In genomic region chr16:56588781-56589140, GRCh38 we compare ENCODE assay signal across 10 cellular contexts. TPM values are rescaled to one million over a fixed set of nuclear protein-coding genes. Genes with fewer than 3 reads are reported as not detected.
DNase-seq lines count a peak whose midpoint lies in the region; ATAC-seq and TF ChIP-seq lines count a peak whose summit lies in the region.
"Had no signal": no experiment of that assay in that cellular context is flagged by ENCODE, and none has a peak within 500 bp of the region (broad histone marks: within the 10 kb centered on the region; RNA-seq: fewer than 3 reads in every experiment).

No MANE protein-coding gene starts in this region.

- peaks cover 54% of the 10 kb centered on the region for H3K27me3 Mint-ChIP-seq in activated CD8-positive, alpha-beta memory T cell treated with anti-CD3 and anti-CD28 coated beads, Interleukin-2, amount 10 ng/mL, durations not matched to agents 7 days and 5 days

- CTCF ChIA-PET in activated CD8-positive, alpha-beta memory T cell treated with anti-CD3 and anti-CD28 coated beads, Interleukin-2, amount 10 ng/mL, durations not matched to agents 7 days and 5 days (lab: Charles Lee) = no interaction called here

- TF ChIP-seq POLR2A in body of pancreas (IDR thresholded peaks at IDR 0.05) = no peak
- no peak for TF ChIP-seq POLR2A in suprapubic skin (IDR thresholded peaks at IDR 0.05)

- H3K4me1 Mint-ChIP-seq in activated CD8-positive, alpha-beta memory T cell treated with anti-CD3 and anti-CD28 coated beads, Interleukin-2, amount 10 ng/mL, durations not matched to agents 7 days and 5 days = peaks cover 11% of the 10 kb centered on the region

- H3K4me3 Mint-ChIP-seq in activated CD8-positive, alpha-beta memory T cell treated with anti-CD3 and anti-CD28 coated beads, Interleukin-2, amount 10 ng/mL, durations not matched to agents 7 days and 5 days = peak overlapping the region; percentile 71

- no peak for ATAC-seq in activated CD8-positive, alpha-beta memory T cell treated with anti-CD3 and anti-CD28 coated beads, Interleukin-2, amount 10 ng/mL, durations not matched to agents 7 days and 5 days
- ATAC-seq in body of pancreas (peak; percentile 11), lower lobe of right lung (no peak)

- no peaks in the 10 kb centered on the region for H3K9me3 Mint-ChIP-seq in activated CD8-positive, alpha-beta memory T cell treated with anti-CD3 and anti-CD28 coated beads, Interleukin-2, amount 10 ng/mL, durations not matched to agents 7 days and 5 days (ENCODE audit: low read depth)

- no peak for TF ChIP-seq CTCF in body of pancreas (IDR thresholded peaks at IDR 0.05)
- no peak for TF ChIP-seq CTCF in lower lobe of right lung (IDR thresholded peaks at IDR 0.05)
- no peak for TF ChIP-seq CTCF in suprapubic skin (IDR thresholded peaks at IDR 0.05)

- no peaks in the 10 kb centered on the region for H3K36me3 Mint-ChIP-seq in activated CD8-positive, alpha-beta memory T cell treated with anti-CD3 and anti-CD28 coated beads, Interleukin-2, amount 10 ng/mL, durations not matched to agents 7 days and 5 days

- H3K4me1 ChIP-seq in body of pancreas (peaks cover 11% of the 10 kb centered on the region), lower lobe of right lung (peaks cover 11% of the 10 kb centered on the region), suprapubic skin (peaks cover 12% of the 10 kb centered on the region)
- H3K4me1 ChIP-seq: BLaER1 had no signal

- intact Hi-C loops in body of pancreas (cut with DNase I) = no loop called here
- intact Hi-C loops in lower lobe of right lung (cut with DNase I) = no loop called here

- no peaks in the 10 kb centered on the region for H3K27me3 ChIP-seq in body of pancreas
- H3K27me3 ChIP-seq in lower lobe of right lung (ENCODE audit: low read depth) = peaks cover 32% of the 10 kb centered on the region
- H3K27me3 ChIP-seq in suprapubic skin = peaks cover 31% of the 10 kb centered on the region

- no peaks in the 10 kb centered on the region for H3K9me3 ChIP-seq in body of pancreas
- no peaks in the 10 kb centered on the region for H3K9me3 ChIP-seq in lower lobe of right lung
- no peaks in the 10 kb centered on the region for H3K9me3 ChIP-seq in suprapubic skin
- H3K9me3 ChIP-seq: BLaER1 had no signal

- WGBS in body of pancreas, 2 donors = 33 to 45% methylated on average over 9 of the region's 9 CpGs
- WGBS in suprapubic skin = 29% methylated on average over 9 of the region's 9 CpGs

- no peaks in the 10 kb centered on the region for H3K36me3 ChIP-seq in body of pancreas (replicated peaks in 1 of 2; ENCODE audit: insufficient read depth in 1 of 2, low read depth in 2 of 2)
- H3K36me3 ChIP-seq in lower lobe of right lung = no peaks in the 10 kb centered on the region
- H3K36me3 ChIP-seq in suprapubic skin = no peaks in the 10 kb centered on the region
- H3K36me3 ChIP-seq: BLaER1 had no signal

- no peak for TF ChIP-seq EP300 in suprapubic skin (IDR thresholded peaks at IDR 0.05)

- DNase-seq in activated CD8-positive, alpha-beta memory T cell treated with anti-CD3 and anti-CD28 coated beads, Interleukin-2, amount 10 ng/mL, durations not matched to agents 7 days and 5 days = no peak
- no peak for DNase-seq in activated CD8-positive, alpha-beta memory T cell treated with anti-CD3 and anti-CD28 coated beads for 24 hours
- DNase-seq in body of pancreas (no peak), lower lobe of right lung (no peak), suprapubic skin (ENCODE audit: low spot score in 2 of 2) (no peak), ecto neural progenitor cell (ENCODE audit: low spot score) (no peak), anterior cingulate cortex (lab: John Stamatoyannopoulos, UW) (no peak)
- DNase-seq in activated CD4-positive, alpha-beta T cell treated with anti-CD3 and anti-CD28 coated beads, Interleukin-2, amount 50 U/mL, for 1 hour = no peak
- DNase-seq: MM.1S had no signal

- H3K27ac ChIP-seq in body of pancreas (no peak overlapping the region), lower lobe of right lung (no peak overlapping the region), suprapubic skin (no peak overlapping the region)
- H3K27ac ChIP-seq: BLaER1 had no signal

- H3K27ac Mint-ChIP-seq in activated CD8-positive, alpha-beta memory T cell treated with anti-CD3 and anti-CD28 coated beads, Interleukin-2, amount 10 ng/mL, durations not matched to agents 7 days and 5 days = no peak overlapping the region

- H3K4me3 ChIP-seq in body of pancreas (no peak overlapping the region), lower lobe of right lung (peak overlapping the region; percentile 42), suprapubic skin (peak overlapping the region; percentile 50)
- H3K4me3 ChIP-seq: BLaER1 had no signal

RNA-seq across cellular contexts. Expression of gene MT3, which starts 0.6 kb away (rescaled TPM):
- total RNA-seq in activated CD8-positive, alpha-beta memory T cell treated with anti-CD3 and anti-CD28 coated beads, Interleukin-2, amount 10 ng/mL, durations not matched to agents 7 days and 5 days = 1 to 10 TPM in 1 of 2 experiments, not detected in 1; 3.6 TPM
- total RNA-seq in body of pancreas (not detected), lower lobe of right lung (not detected), suprapubic skin (not detected)

RNA-seq across cellular contexts. Expression of gene MT2A, which starts 19.6 kb away (rescaled TPM):
- total RNA-seq in activated CD8-positive, alpha-beta memory T cell treated with anti-CD3 and anti-CD28 coated beads, Interleukin-2, amount 10 ng/mL, durations not matched to agents 7 days and 5 days = 100 to 1,000 TPM; 121 to 125 TPM
- total RNA-seq in body of pancreas (100 to 1,000 TPM in 1 of 2 donors, 10 to 100 TPM in 1; 20.0 to 211 TPM), lower lobe of right lung (223 TPM), suprapubic skin (1,000 to 10,000 TPM in 1 of 4 donors, 100 to 1,000 TPM in 3; 375 to 1,014 (median 463) TPM)

RNA-seq across cellular contexts. Expression of gene MT4, which starts 23.9 kb away (rescaled TPM):
- total RNA-seq in activated CD8-positive, alpha-beta memory T cell treated with anti-CD3 and anti-CD28 coated beads, Interleukin-2, amount 10 ng/mL, durations not matched to agents 7 days and 5 days = not detected
- total RNA-seq in body of pancreas (not detected), lower lobe of right lung (not detected), suprapubic skin (1,000 to 10,000 TPM in 1 of 4 donors, 100 to 1,000 TPM in 2, not detected in 1; 113 to 1,552 (median 179) TPM)

RNA-seq across cellular contexts. Expression of gene MT1E, which starts 36.8 kb away (rescaled TPM):
- total RNA-seq in activated CD8-positive, alpha-beta memory T cell treated with anti-CD3 and anti-CD28 coated beads, Interleukin-2, amount 10 ng/mL, durations not matched to agents 7 days and 5 days = 10 to 100 TPM; 41.2 to 54.1 TPM
- total RNA-seq in body of pancreas = 100 to 1,000 TPM in 1 of 2 donors, 10 to 100 TPM in 1; 99.9 to 679 TPM
- 158 TPM for total RNA-seq in lower lobe of right lung
- 1,000 to 10,000 TPM in 1 of 4 donors, 100 to 1,000 TPM in 3; 454 to 1,259 (median 584) TPM for total RNA-seq in suprapubic skin

RNA-seq across cellular contexts. Expression of gene MT1M, which starts 43.7 kb away (rescaled TPM):
- total RNA-seq in activated CD8-positive, alpha-beta memory T cell treated with anti-CD3 and anti-CD28 coated beads, Interleukin-2, amount 10 ng/mL, durations not matched to agents 7 days and 5 days = not detected
- total RNA-seq in body of pancreas (100 to 1,000 TPM in 1 of 2 donors, 1 to 10 TPM in 1; 9.6 to 112 TPM), lower lobe of right lung (29.8 TPM), suprapubic skin (10 to 100 TPM; 13.6 to 41.7 (median 20.5) TPM)

Comparison
In these comparisons a context has a peak if more than half of its experiments do, and no peak if none do; other contexts are left out.
1. H3K4me3 ChIP-seq: peak in lower lobe of right lung (single experiment) and suprapubic skin (single experiment); none in body of pancreas (0 of 2).